Comparison of ENCODE assay signal across 2 cellular contexts in the genomic region with DNA sequence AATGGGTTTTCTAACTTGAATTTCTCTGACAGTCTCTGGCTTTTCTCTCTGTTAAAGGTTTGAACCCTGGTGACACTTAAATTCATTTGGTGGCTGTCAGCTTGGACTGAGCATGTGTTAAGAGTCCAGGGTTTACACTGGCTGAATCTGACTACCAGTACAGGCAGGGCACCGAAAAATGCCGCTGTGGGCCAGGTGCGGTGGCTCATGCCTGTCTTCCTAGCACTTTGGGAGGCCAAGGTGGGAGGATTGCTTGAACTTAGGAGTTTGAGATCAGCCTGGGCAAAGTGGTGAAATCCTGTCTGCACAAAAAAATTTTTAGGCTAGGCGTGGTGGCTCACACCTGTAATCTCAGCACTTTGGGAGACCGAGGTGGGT.
TF ChIP-seq lines count a peak whose summit lies in the region.

No MANE protein-coding gene starts in this region.

TF ChIP-seq in SK-N-SH, 30 proteins besides CTCF, POLR2A, EP300 and RAD21 (continued from another document):
- no peak for TF ChIP-seq GATA2 (CRISPR knock-in tag; IDR thresholded peaks at IDR 0.05)
- TF ChIP-seq GABPA (IDR thresholded peaks at IDR 0.05; ENCODE audit: low read depth), result no peak
TF ChIP-seq in SK-N-SH: peak in this region for 0.

TF ChIP-seq in SK-N-SH treated with all-trans-retinoic acid at 6 μM for 48 hours, 23 proteins besides CTCF, POLR2A, EP300 and RAD21 (continued from another document):
- TF ChIP-seq, protein P1, sequence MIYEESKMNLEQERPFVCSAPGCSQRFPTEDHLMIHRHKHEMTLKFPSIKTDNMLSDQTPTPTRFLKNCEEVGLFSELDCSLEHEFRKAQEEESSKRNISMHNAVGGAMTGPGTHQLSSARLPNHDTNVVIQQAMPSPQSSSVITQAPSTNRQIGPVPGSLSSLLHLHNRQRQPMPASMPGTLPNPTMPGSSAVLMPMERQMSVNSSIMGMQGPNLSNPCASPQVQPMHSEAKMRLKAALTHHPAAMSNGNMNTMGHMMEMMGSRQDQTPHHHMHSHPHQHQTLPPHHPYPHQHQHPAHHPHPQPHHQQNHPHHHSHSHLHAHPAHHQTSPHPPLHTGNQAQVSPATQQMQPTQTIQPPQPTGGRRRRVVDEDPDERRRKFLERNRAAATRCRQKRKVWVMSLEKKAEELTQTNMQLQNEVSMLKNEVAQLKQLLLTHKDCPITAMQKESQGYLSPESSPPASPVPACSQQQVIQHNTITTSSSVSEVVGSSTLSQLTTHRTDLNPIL (CRISPR knock-in tag; IDR thresholded peaks at IDR 0.05; ENCODE audit: low read depth), result no peak
- no peak for TF ChIP-seq SNAI2 (CRISPR knock-in tag; IDR thresholded peaks at IDR 0.05)
- no peak for TF ChIP-seq ZFP3 (CRISPR knock-in tag; IDR thresholded peaks at IDR 0.05)
- no peak for TF ChIP-seq OSR1 (CRISPR knock-in tag; IDR thresholded peaks at IDR 0.05)
- no peak for TF ChIP-seq BACH2 (CRISPR knock-in tag; IDR thresholded peaks at IDR 0.05; ENCODE audit: borderline replicate concordance)
- TF ChIP-seq, protein P2, sequence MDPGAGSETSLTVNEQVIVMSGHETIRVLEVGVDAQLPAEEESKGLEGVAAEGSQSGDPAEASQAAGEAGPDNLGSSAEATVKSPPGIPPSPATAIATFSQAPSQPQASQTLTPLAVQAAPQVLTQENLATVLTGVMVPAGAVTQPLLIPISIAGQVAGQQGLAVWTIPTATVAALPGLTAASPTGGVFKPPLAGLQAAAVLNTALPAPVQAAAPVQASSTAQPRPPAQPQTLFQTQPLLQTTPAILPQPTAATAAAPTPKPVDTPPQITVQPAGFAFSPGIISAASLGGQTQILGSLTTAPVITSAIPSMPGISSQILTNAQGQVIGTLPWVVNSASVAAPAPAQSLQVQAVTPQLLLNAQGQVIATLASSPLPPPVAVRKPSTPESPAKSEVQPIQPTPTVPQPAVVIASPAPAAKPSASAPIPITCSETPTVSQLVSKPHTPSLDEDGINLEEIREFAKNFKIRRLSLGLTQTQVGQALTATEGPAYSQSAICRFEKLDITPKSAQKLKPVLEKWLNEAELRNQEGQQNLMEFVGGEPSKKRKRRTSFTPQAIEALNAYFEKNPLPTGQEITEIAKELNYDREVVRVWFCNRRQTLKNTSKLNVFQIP (CRISPR knock-in tag; IDR thresholded peaks at IDR 0.05; ENCODE audit: borderline replicate concordance, low read depth), result no peak
- no peak for TF ChIP-seq ZFP30 (CRISPR knock-in tag; IDR thresholded peaks at IDR 0.05)
- TF ChIP-seq ZC3H10 (CRISPR knock-in tag; IDR thresholded peaks at IDR 0.05), result no peak
